19 cellular contexts compared by ENCODE assay signal in the genomic region with DNA sequence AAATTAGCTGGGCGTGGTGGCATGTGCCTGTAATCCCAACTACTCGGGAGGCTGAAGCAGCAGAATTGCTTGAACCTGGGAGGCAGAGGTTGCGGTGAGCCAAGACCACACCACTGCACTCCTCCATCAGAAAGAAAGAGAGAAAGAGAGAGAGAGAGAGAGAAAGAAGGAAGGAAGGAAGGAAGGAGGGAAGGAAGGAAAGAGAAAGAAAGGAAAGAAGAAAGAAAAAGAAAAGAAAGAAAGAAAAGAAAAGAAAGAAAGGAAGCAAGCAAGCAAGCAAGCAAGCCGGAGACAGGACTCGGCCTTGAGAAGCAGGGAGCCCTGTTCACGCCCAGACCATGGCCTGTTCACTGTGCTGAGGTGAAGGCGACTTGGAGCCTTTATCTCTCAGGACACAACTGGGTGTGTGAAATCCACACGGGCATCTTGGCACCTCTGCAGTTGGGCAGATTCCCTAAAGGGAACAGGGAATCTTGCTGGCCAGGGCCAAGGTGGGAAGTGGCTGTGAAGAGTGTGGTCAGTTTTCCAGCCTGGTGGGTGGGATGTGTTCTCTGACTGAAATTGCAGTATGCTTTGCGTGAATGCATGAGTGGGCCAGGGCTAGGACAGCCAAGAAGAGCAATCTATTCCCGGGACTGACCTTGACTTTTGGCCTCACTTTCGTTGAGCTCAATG.
DNase-seq lines count a peak whose midpoint lies in the region; ATAC-seq, FAIRE-seq and TF ChIP-seq lines count a peak whose summit lies in the region.
"Had no signal": no experiment of that assay in that cellular context is flagged by ENCODE, and none has a peak within 500 bp of the region (broad histone marks: within the 10 kb centered on the region; RNA-seq: fewer than 3 reads in every experiment).

No MANE protein-coding gene starts in this region.

- no peaks in the 10 kb centered on the region for H3K27me3 Mint-ChIP-seq in stimulated activated naive B cell treated with anti-CD40 and anti-IgM and Interleukin-4, amounts not matched to agents 10 μg/mL and 1 μg/mL and 100 μg/mL, for 72 hours

- H3K4ac ChIP-seq in H1 (replicated peaks; ENCODE audit: insufficient read length, low read depth, low read length) = peak overlapping the region; percentile 44

- H3K4me1 Mint-ChIP-seq in stimulated activated naive B cell treated with anti-CD40 and anti-IgM and Interleukin-4, amounts not matched to agents 10 μg/mL and 1 μg/mL and 100 μg/mL, for 72 hours = peaks cover 20 to 22% of the 10 kb centered on the region in 2 donors

- peak overlapping the region in 2 of 11 experiments; percentile 9 to 10; a peak in 2 of 22 replicates for H3K27ac ChIP-seq in BLaER1 treated with 17β-estradiol and CSF1 and Interleukin-3, amounts not matched to agents 10 nM and 100 nM
- H3K27ac ChIP-seq in H1 (ENCODE audit: low read depth, low read length) = no peak overlapping the region
- H3K27ac ChIP-seq: KMS-11 had no signal

- FAIRE-seq in HTR-8/SVneo (lab: Jason Lieb, UNC) (peak; percentile 36), H1 (lab: Jason Lieb, UNC) (no peak)
- FAIRE-seq: H54 had no signal

- no peaks in the 10 kb centered on the region for H3K27me3 ChIP-seq in BLaER1 treated with 17β-estradiol and CSF1 and Interleukin-3, amounts not matched to agents 10 nM and 100 nM
- peaks cover 0 to 2% (median 0%) of the 10 kb centered on the region in 4 experiments; a peak in 2 of 7 replicates for H3K27me3 ChIP-seq in H1 (replicated peaks in 1 of 4; ENCODE audit: control insufficient read depth in 3 of 4, extremely low read depth in 1 of 4, insufficient read depth in 3 of 4, low read length in 3 of 4)

- no peak overlapping the region for H3K4me3 Mint-ChIP-seq in stimulated activated naive B cell treated with anti-CD40 and anti-IgM and Interleukin-4, amounts not matched to agents 10 μg/mL and 1 μg/mL and 100 μg/mL, for 72 hours
- H3K4me3 Mint-ChIP-seq: HFFc6 had no signal

- H3K79me2 ChIP-seq in H1 (ENCODE audit: control insufficient read depth in 1 of 2, insufficient read depth in 2 of 2, low read length in 2 of 2) = no peaks in the 10 kb centered on the region

- no peak overlapping the region for H3K4me3 ChIP-seq in BLaER1 treated with 17β-estradiol and CSF1 and Interleukin-3, amounts not matched to agents 10 nM and 100 nM
- H3K4me3 ChIP-seq in H1 (ENCODE audit: extremely low read depth in 1 of 4, insufficient read depth in 2 of 4, low read depth in 3 of 4, low read length in 4 of 4) = no peak overlapping the region

- CTCF ChIA-PET in H1 (lab: Charles Lee; ENCODE audit: partially characterized antibody) = interaction anchor here (0.8 to 35.0 kb wide), 8 partner anchors 15 to 358 kb away, joined by 3 to 721 read pairs (median 6); no protein-coding TSS in a partner anchor

- H4K8ac ChIP-seq in H1 (ENCODE audit: extremely low read depth, insufficient read depth, low read length) = no peak overlapping the region

- H2BK120ac ChIP-seq in H1 (replicated peaks; ENCODE audit: low read depth, low read length) = no peak overlapping the region

- TF ChIP-seq CTCF in H1 (IDR thresholded peaks at IDR 0.05; ENCODE audit: control extremely low read depth in 1 of 3, insufficient read depth in 1 of 3, low read depth in 1 of 3, low read length in 3 of 3) = no peak

- H3K9ac ChIP-seq in BLaER1 treated with 17β-estradiol and CSF1 and Interleukin-3, amounts not matched to agents 10 nM and 100 nM = no peak overlapping the region
- no peak overlapping the region; a peak in 1 of 7 replicates for H3K9ac ChIP-seq in H1 (replicated peaks in 1 of 4; ENCODE audit: extremely low read depth in 1 of 4, low read depth in 3 of 4, low read length in 3 of 4)
- H3K9ac ChIP-seq: KMS-11 had no signal

- no peak overlapping the region for H4K5ac ChIP-seq in H1 (ENCODE audit: insufficient read length, low read depth, low read length)

- peak overlapping the region; percentile 60; the same call in 1 of the 2 replicates for H2BK12ac ChIP-seq in H1 (ENCODE audit: low read depth, low read length)

- no peaks in the 10 kb centered on the region for H3K36me3 Mint-ChIP-seq in stimulated activated naive B cell treated with anti-CD40 and anti-IgM and Interleukin-4, amounts not matched to agents 10 μg/mL and 1 μg/mL and 100 μg/mL, for 72 hours

- no peak overlapping the region for H2BK15ac ChIP-seq in H1 (ENCODE audit: low read length)

- H3K18ac ChIP-seq in H1 (ENCODE audit: extremely low read depth, low read length) = peak overlapping the region; percentile 32; the same call in 1 of the 2 replicates

- no peaks in the 10 kb centered on the region for H4K20me1 ChIP-seq in BLaER1 treated with 17β-estradiol and CSF1 and Interleukin-3, amounts not matched to agents 10 nM and 100 nM
- H4K20me1 ChIP-seq in H1 (replicated peaks in 1 of 2; ENCODE audit: control insufficient read depth in 1 of 2, insufficient read depth in 2 of 2, low read length in 2 of 2) = no peaks in the 10 kb centered on the region

- no peak overlapping the region for H4K91ac ChIP-seq in H1 (replicated peaks; ENCODE audit: insufficient read length, low read length)

- H3K23me2 ChIP-seq in H1 (ENCODE audit: low read depth, low read length) = no peaks in the 10 kb centered on the region; the same call in 1 of the 2 replicates

- POLR2A ChIA-PET in H1 (lab: Charles Lee; ENCODE audit: partially characterized antibody) = interaction anchor here (0.7 kb wide), 1 partner anchor 68 kb away, joined by 3 read pairs; no protein-coding TSS in a partner anchor

- no peak overlapping the region for H3K23ac ChIP-seq in H1 (ENCODE audit: insufficient read length)

- H3K4me2 ChIP-seq in BLaER1 treated with 17β-estradiol and CSF1 and Interleukin-3, amounts not matched to agents 10 nM and 100 nM = peak overlapping the region in 8 of 11 experiments; percentile 9 to 51 (median 25); a peak in 12 of 22 replicates
- H3K4me2 ChIP-seq in H1 (ENCODE audit: insufficient read depth in 1 of 2, low read depth in 2 of 2, low read length in 2 of 2) = no peak overlapping the region
- H3K4me2 ChIP-seq: KMS-11 had no signal

- no peaks in the 10 kb centered on the region for H3K9me3 Mint-ChIP-seq in stimulated activated naive B cell treated with anti-CD40 and anti-IgM and Interleukin-4, amounts not matched to agents 10 μg/mL and 1 μg/mL and 100 μg/mL, for 72 hours
- H3K9me3 Mint-ChIP-seq: HFFc6 had no signal

- no peak for TF ChIP-seq RAD21 in H1 (IDR thresholded peaks at IDR 0.05 in 1 of 2, conservative IDR thresholded peaks at IDR 0.05 in 1 of 2; ENCODE audit: low read depth in 2 of 2, low read length in 2 of 2)

- peak overlapping the region; percentile 48; the same call in 1 of the 2 replicates for H2BK5ac ChIP-seq in H1 (ENCODE audit: low read depth, low read length)

- no peaks in the 10 kb centered on the region; a peak in 1 of 22 replicates for H3K9me3 ChIP-seq in BLaER1 treated with 17β-estradiol and CSF1 and Interleukin-3, amounts not matched to agents 10 nM and 100 nM (replicated peaks in 1 of 11)
- no peaks in the 10 kb centered on the region; a peak in 1 of 4 replicates for H3K9me3 ChIP-seq in H1 (ENCODE audit: insufficient read depth in 2 of 2, low read depth in 1 of 2, low read length in 1 of 2)

- H3K36me3 ChIP-seq in BLaER1 treated with 17β-estradiol and CSF1 and Interleukin-3, amounts not matched to agents 10 nM and 100 nM = 0 out of 22 replicates have a peak, but pooled peaks cover 0 to 2% (median 0%) of the 10 kb centered on the region in 11 experiments
- H3K36me3 ChIP-seq in H1 (ENCODE audit: control insufficient read depth in 2 of 4, insufficient read depth in 4 of 4, low read length in 3 of 4) = no peaks in the 10 kb centered on the region

- H2BK20ac ChIP-seq in H1 (ENCODE audit: low read length) = 0 out of 2 replicates have a peak overlapping the region, but pooled peaks have one; percentile 11

- peaks cover 13 to 63% (median 48%) of the 10 kb centered on the region in 10 experiments for H3K4me1 ChIP-seq in BLaER1 treated with 17β-estradiol and CSF1 and Interleukin-3, amounts not matched to agents 10 nM and 100 nM
- peaks cover 8 to 16% (median 11%) of the 10 kb centered on the region in 4 experiments for H3K4me1 ChIP-seq in H1 (replicated peaks in 1 of 4; ENCODE audit: control insufficient read depth in 3 of 4, insufficient read depth in 4 of 4, low read length in 3 of 4)

- intact Hi-C loops in left colon (cut with DNase I, micrococcal nuclease) = no loop called here

- H2AK5ac ChIP-seq in H1 (ENCODE audit: low read depth, low read length) = 0 out of 2 replicates have a peak overlapping the region, but pooled peaks have one; percentile 75

- ATAC-seq in stimulated activated naive B cell treated with anti-CD40 and anti-IgM and Interleukin-4, amounts not matched to agents 10 μg/mL and 1 μg/mL and 100 μg/mL, for 72 hours (replicated peaks) = no peak
- ATAC-seq in left colon = no peak
- ATAC-seq: PC-3 had no signal

- H3K79me1 ChIP-seq in H1 (ENCODE audit: low read depth, low read length) = no peaks in the 10 kb centered on the region

- WGBS in H1 (ENCODE audit: extremely low coverage in 1 of 2, insufficient coverage in 1 of 2, insufficient read length in 1 of 2, insufficient replicate concordance in 2 of 2, low coverage in 1 of 2, low lambda C conversion rate in 2 of 2, missing lambda C conversion rate in 1 of 2), 2 experiments = 87% methylated on average over 11 of the region's 11 CpGs; no CpG with 5 or more reads in 1 of the 2 experiments

- TF ChIP-seq EP300 in H1 (IDR thresholded peaks at IDR 0.05; ENCODE audit: borderline replicate concordance in 1 of 2, low read depth in 2 of 2, low read length in 2 of 2) = no peak

- no peak overlapping the region for H2AFZ ChIP-seq in H1 (ENCODE audit: low read length)

- TF ChIP-seq POLR2A in H1 (IDR thresholded peaks at IDR 0.05; ENCODE audit: control extremely low read depth in 1 of 2, low read depth in 2 of 2, low read length in 2 of 2) = no peak

- H3K14ac ChIP-seq in H1 (ENCODE audit: insufficient read length) = no peak overlapping the region

- DNase-seq in HTR-8/SVneo (ENCODE audit: insufficient read length, low spot score) = no peak
- peak in 1 of 2 experiments; percentile 35 for DNase-seq in H1 (ENCODE audit: low read depth in 1 of 2, low spot score in 2 of 2)
- no peak for DNase-seq in stimulated activated naive B cell treated with anti-CD40 and anti-IgM and Interleukin-4, amounts not matched to agents 10 μg/mL and 1 μg/mL and 100 μg/mL, for 72 hours
- no peak for DNase-seq in nucleus accumbens (lab: John Stamatoyannopoulos, UW)
- no peak for DNase-seq in left colon
- DNase-seq in islet precursor cell = no peak
- DNase-seq: AML-193, DMS79 treated with DMSO at 0.1 percent for 48 hours, HFFc6, NCI-H187 treated with DMSO at 0.1 percent for 48 hours, NCI-H226, NCI-H524, NCI-H82, PC-3, RPMI8226, SIG-M5 had no signal

- H3K56ac ChIP-seq in H1 (replicated peaks; ENCODE audit: insufficient read length, low read depth, low read length) = no peak overlapping the region

- peak overlapping the region; percentile 15 for H3K27ac Mint-ChIP-seq in stimulated activated naive B cell treated with anti-CD40 and anti-IgM and Interleukin-4, amounts not matched to agents 10 μg/mL and 1 μg/mL and 100 μg/mL, for 72 hours
- H3K27ac Mint-ChIP-seq: HFFc6 had no signal

TF ChIP-seq in H1, 55 proteins besides CTCF, POLR2A, EP300 and RAD21 (continues in another document):
- TF ChIP-seq NRF1 (IDR thresholded peaks at IDR 0.05; ENCODE audit: low read depth, low read length) (no peak), MAFK (IDR thresholded peaks at IDR 0.05; ENCODE audit: low read depth, low read length) (no peak), RFX5 (IDR thresholded peaks at IDR 0.05; ENCODE audit: borderline replicate concordance, low read depth, low read length) (no peak), YY1 (IDR thresholded peaks at IDR 0.05; ENCODE audit: low read depth, low read length) (no peak)

Comparison
In these comparisons a context has a peak if more than half of its experiments do, and no peak if none do; other contexts are left out.
1. H3K4me2 ChIP-seq: peak in BLaER1 treated with 17β-estradiol and CSF1 and Interleukin-3, amounts not matched to agents 10 nM and 100 nM (8 of 11); none in H1 (0 of 2).